17 cellular contexts compared by ENCODE assay signal in the genomic region with DNA sequence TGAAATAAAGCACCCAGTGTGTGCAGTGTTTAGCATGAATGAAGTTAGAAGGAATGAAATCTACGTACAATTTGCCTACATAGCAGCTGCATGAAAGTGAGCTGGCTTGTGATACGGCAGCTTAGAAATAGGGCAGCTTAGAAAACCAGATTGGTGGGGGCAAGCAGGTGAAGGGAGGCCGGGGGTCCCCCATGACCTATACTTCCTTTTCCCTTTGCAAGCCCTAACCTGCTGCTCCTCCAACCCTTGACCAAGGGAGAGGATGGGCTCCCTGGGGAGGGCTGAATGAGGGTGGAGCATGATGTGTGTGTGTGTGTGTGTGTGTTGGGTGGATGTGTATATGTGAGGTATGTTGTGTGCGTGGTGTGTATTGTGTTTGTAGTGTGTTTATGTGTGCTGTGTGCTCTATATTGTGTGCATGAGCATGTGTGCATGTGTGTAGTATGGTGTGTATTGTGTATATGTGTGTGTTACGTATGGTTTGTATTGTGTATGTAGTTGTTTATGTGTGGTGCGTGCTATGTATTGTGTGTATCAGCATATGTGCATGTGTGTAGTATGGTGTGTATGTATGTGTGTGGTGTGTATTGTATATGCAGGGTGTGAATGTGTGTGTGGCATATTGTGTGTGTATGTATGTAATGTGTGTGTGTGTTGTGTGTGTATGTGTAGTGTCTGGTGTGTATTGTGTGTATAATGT.
A peak's percentile ranks its signal among the peaks of the same experiment; 100 is the strongest.
DNase-seq lines count a peak whose midpoint lies in the region; ATAC-seq and TF ChIP-seq lines count a peak whose summit lies in the region.
"Had no signal": no experiment of that assay in that cellular context is flagged by ENCODE, and none has a peak within 500 bp of the region (broad histone marks: within the 10 kb centered on the region; RNA-seq: fewer than 3 reads in every experiment).

No MANE protein-coding gene starts in this region.

- H3K36me3 ChIP-seq in HEK293 (ENCODE audit: control insufficient read depth in 2 of 2, insufficient read depth in 1 of 2, low read length in 2 of 2) (0 out of 3 replicates have a peak, but pooled peaks cover 0 to 3% of the 10 kb centered on the region in 2 experiments), Loucy (ENCODE audit: insufficient read depth, low read length) (no peaks in the 10 kb centered on the region)

- no peak for TF ChIP-seq CTCF in HEK293 (tag by site-specific recombination; IDR thresholded peaks at IDR 0.05)
- TF ChIP-seq CTCF in Loucy (conservative IDR thresholded peaks at IDR 0.05; ENCODE audit: low read length) = no peak
- no peak for TF ChIP-seq CTCF in natural killer cell (IDR thresholded peaks at IDR 0.05)
- no peak for TF ChIP-seq CTCF in type B pancreatic cell (conservative IDR thresholded peaks at IDR 0.05)

- no peak overlapping the region for H3K4me3 ChIP-seq in HEK293 (ENCODE audit: low read depth, low read length)
- peak overlapping the region; percentile 35 for H3K4me3 ChIP-seq in Loucy (ENCODE audit: low read length, poor library complexity, severe bottlenecking)

- H4K20me1 ChIP-seq in Loucy (ENCODE audit: insufficient read depth, low read length, poor library complexity, severe bottlenecking) = no peaks in the 10 kb centered on the region

- no peaks in the 10 kb centered on the region for H3K79me2 ChIP-seq in Loucy (ENCODE audit: insufficient read depth, low read length)

- peak overlapping the region; percentile 65 for H3K4me2 ChIP-seq in Loucy (ENCODE audit: low read depth, low read length, poor library complexity, severe bottlenecking)

- ATAC-seq in natural killer cell (no peak), GM18858 (IDR thresholded peaks at IDR 0.05; ENCODE audit: unreplicated experiment) (no peak), HG03045 (IDR thresholded peaks at IDR 0.05; ENCODE audit: unreplicated experiment) (no peak)

- CTCF ChIA-PET in HEK293 (lab: Yijun Ruan, JAX) = interaction anchor here (0.6 kb wide), 1 partner anchor 20 kb away, joined by 3 read pairs; no protein-coding TSS in a partner anchor

- H3K9me3 ChIP-seq in HEK293 (ENCODE audit: control insufficient read depth, insufficient read depth, low read depth, low read length) (no peaks in the 10 kb centered on the region), Loucy (ENCODE audit: insufficient read depth, low read depth, low read length) (no peaks in the 10 kb centered on the region)

- H2AFZ ChIP-seq in Loucy (ENCODE audit: low read length) = no peak overlapping the region

- H3K9me2 ChIP-seq in Loucy (replicated peaks; ENCODE audit: low read depth, low read length) = no peaks in the 10 kb centered on the region

- peaks cover 0 to 4% of the 10 kb centered on the region in 2 donors for H3K27me3 Mint-ChIP-seq in natural killer cell (ENCODE audit: low read depth in 2 of 2)
- H3K27me3 Mint-ChIP-seq in type B pancreatic cell = peaks cover 4% of the 10 kb centered on the region

- H3K9me3 Mint-ChIP-seq in natural killer cell (no peaks in the 10 kb centered on the region), type B pancreatic cell (no peaks in the 10 kb centered on the region)

- no peak overlapping the region for H3K9ac ChIP-seq in Loucy (ENCODE audit: low read depth, low read length, poor library complexity, severe bottlenecking)

- no peak overlapping the region for H3K27ac ChIP-seq in HEK293 (ENCODE audit: extremely low read depth, low read depth, low read length)

- intact Hi-C loops in natural killer cell (cut with micrococcal nuclease) = no loop called here

- H3K4me1 Mint-ChIP-seq in natural killer cell (peaks cover 28 to 29% of the 10 kb centered on the region in 2 donors), type B pancreatic cell (ENCODE audit: unreplicated experiment) (peaks cover 4% of the 10 kb centered on the region)

- H3K27ac Mint-ChIP-seq in natural killer cell = peak overlapping the region in 1 of 2 donors; percentile 50
- H3K27ac Mint-ChIP-seq in type B pancreatic cell = no peak overlapping the region

- no peak for DNase-seq in natural killer cell
- peak; percentile 34 for DNase-seq in type B pancreatic cell (ENCODE audit: extremely low spot score, unreplicated experiment)
- no peak for DNase-seq in NCI-H1930 (lab: John Stamatoyannopoulos, UW)
- DNase-seq: ACHN, DMS79, KBM-7, NCI-H1105 treated with DMSO at 0.1 percent for 48 hours, NCI-H1694, NCI-H510A treated with DMSO at 0.1 percent for 48 hours, NCI-H82, OCI-M1, Right ventricle myocardium superior had no signal

- H3K4me3 Mint-ChIP-seq in natural killer cell = peak overlapping the region; percentile 3
- no peak overlapping the region for H3K4me3 Mint-ChIP-seq in type B pancreatic cell
- H3K4me3 Mint-ChIP-seq: CD14-positive monocyte had no signal

- POLR2A ChIA-PET in HEK293 (lab: Yijun Ruan, JAX) = no interaction called here

- H3K27me3 ChIP-seq in Loucy (ENCODE audit: insufficient read depth, low read length, poor library complexity, severe bottlenecking) = no peaks in the 10 kb centered on the region

- no peaks in the 10 kb centered on the region for H3F3A ChIP-seq in Loucy (ENCODE audit: low read depth)

- H3K4me1 ChIP-seq in HEK293 (ENCODE audit: control insufficient read depth, insufficient read depth, low read length) (no peaks in the 10 kb centered on the region), Loucy (ENCODE audit: insufficient read depth, low read length, poor library complexity, severe bottlenecking) (peaks cover 17% of the 10 kb centered on the region)

- H3K36me3 Mint-ChIP-seq in natural killer cell (no peaks in the 10 kb centered on the region), type B pancreatic cell (peaks cover 3% of the 10 kb centered on the region)
- H3K36me3 Mint-ChIP-seq: CD14-positive monocyte had no signal

TF ChIP-seq in HEK293, 187 proteins besides CTCF, POLR2A, EP300 and RAD21:
- TF ChIP-seq ZNF416 (tag by site-specific recombination; IDR thresholded peaks at IDR 0.05) (no peak), ZNF768 (tag by site-specific recombination; IDR thresholded peaks at IDR 0.05) (no peak), ZNF561 (tag by site-specific recombination; IDR thresholded peaks at IDR 0.05; ENCODE audit: borderline replicate concordance) (no peak), ZNF18 (tag by site-specific recombination; IDR thresholded peaks at IDR 0.05) (peak; percentile 81; the same call in 1 of the 2 replicates), ZNF324 (tag by site-specific recombination; IDR thresholded peaks at IDR 0.05) (no peak), ZNF704 (tag by site-specific recombination; IDR thresholded peaks at IDR 0.05) (0 out of 2 replicates have a peak, but pooled peaks have one; percentile 28), ELK4 (IDR thresholded peaks at IDR 0.05; ENCODE audit: borderline replicate concordance, low read depth, low read length) (no peak), ZNF548 (tag by site-specific recombination; IDR thresholded peaks at IDR 0.05) (no peak), ZSCAN23 (tag by site-specific recombination; IDR thresholded peaks at IDR 0.05) (no peak), GFI1B (tag by site-specific recombination; IDR thresholded peaks at IDR 0.05) (no peak), ZFP3 (tag by site-specific recombination; IDR thresholded peaks at IDR 0.05; ENCODE audit: low read depth) (no peak), ZNF843 (tag by site-specific recombination; IDR thresholded peaks at IDR 0.05) (no peak), GLI2 (tag by site-specific recombination; IDR thresholded peaks at IDR 0.05; ENCODE audit: borderline replicate concordance, low read depth) (no peak)
- TF ChIP-seq, protein P1, sequence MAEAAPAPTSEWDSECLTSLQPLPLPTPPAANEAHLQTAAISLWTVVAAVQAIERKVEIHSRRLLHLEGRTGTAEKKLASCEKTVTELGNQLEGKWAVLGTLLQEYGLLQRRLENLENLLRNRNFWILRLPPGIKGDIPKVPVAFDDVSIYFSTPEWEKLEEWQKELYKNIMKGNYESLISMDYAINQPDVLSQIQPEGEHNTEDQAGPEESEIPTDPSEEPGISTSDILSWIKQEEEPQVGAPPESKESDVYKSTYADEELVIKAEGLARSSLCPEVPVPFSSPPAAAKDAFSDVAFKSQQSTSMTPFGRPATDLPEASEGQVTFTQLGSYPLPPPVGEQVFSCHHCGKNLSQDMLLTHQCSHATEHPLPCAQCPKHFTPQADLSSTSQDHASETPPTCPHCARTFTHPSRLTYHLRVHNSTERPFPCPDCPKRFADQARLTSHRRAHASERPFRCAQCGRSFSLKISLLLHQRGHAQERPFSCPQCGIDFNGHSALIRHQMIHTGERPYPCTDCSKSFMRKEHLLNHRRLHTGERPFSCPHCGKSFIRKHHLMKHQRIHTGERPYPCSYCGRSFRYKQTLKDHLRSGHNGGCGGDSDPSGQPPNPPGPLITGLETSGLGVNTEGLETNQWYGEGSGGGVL (tag by site-specific recombination; IDR thresholded peaks at IDR 0.05) = no peak
